ENCODE assay signal across 10 cellular contexts in genomic region chr3:160331127-160331937, GRCh38.
DNase-seq lines count a peak whose midpoint lies in the region; ATAC-seq and TF ChIP-seq lines count a peak whose summit lies in the region.
"Had no signal": no experiment of that assay in that cellular context is flagged by ENCODE, and none has a peak within 500 bp of the region (broad histone marks: within the 10 kb centered on the region; RNA-seq: fewer than 3 reads in every experiment).

No MANE protein-coding gene starts in this region.

- no peaks in the 10 kb centered on the region for H3K4me1 ChIP-seq in mesenchymal stem cell (ENCODE audit: control insufficient read depth, insufficient read depth, low read depth, low read length)

- TF ChIP-seq POLR2A in lower leg skin (IDR thresholded peaks at IDR 0.05): no peak

- no peak overlapping the region for H3K4ac ChIP-seq in mesenchymal stem cell (ENCODE audit: low read depth in 1 of 2, low read length in 2 of 2)

- in situ Hi-C loops in brain microvascular endothelial cell (cut with HindIII; ENCODE audit: low pct_ligation_motif_present, low sequenced_read_pairs): no loop called here

- CTCF ChIA-PET in BJ (lab: Yijun Ruan, JAX): interaction anchor here (2.0 kb wide), 1 partner anchor 121 kb away, joined by 5 read pairs; no protein-coding TSS in a partner anchor

- H3K4me2 ChIP-seq in mesenchymal stem cell (ENCODE audit: low read length, poor library complexity, severe bottlenecking): no peak overlapping the region

- H3K27ac ChIP-seq in brain microvascular endothelial cell: peak overlapping the region; percentile 77
- no peak overlapping the region for H3K27ac ChIP-seq in mesenchymal stem cell (ENCODE audit: low read length, poor library complexity, severe bottlenecking)

- H2BK15ac ChIP-seq in mesenchymal stem cell (ENCODE audit: low read depth, poor library complexity, severe bottlenecking): no peak overlapping the region

- peak; percentile 67 for DNase-seq in BJ (ENCODE audit: low read depth)
- peak; percentile 61 for DNase-seq in LoVo (ENCODE audit: low spot score)
- peak; percentile 72 for DNase-seq in brain microvascular endothelial cell
- DNase-seq in mesenchymal stem cell: peak; percentile 84
- DNase-seq in amygdala (lab: John Stamatoyannopoulos, UW): no peak
- DNase-seq in lower leg skin (ENCODE audit: low spot score in 2 of 2): no peak
- DNase-seq in NCI-H1417 (lab: John Stamatoyannopoulos, UW): no peak
- DNase-seq: activated CD8-positive, alpha-beta memory T cell treated with anti-CD3 and anti-CD28 coated beads, Interleukin-2, amount 50 U/mL, for 48 hours; NCI-H510A treated with DMSO at 0.1 percent for 48 hours had no signal

- H3K79me1 ChIP-seq in mesenchymal stem cell (replicated peaks; ENCODE audit: low read length, poor library complexity, severe bottlenecking): no peaks in the 10 kb centered on the region

- H3K18ac ChIP-seq in mesenchymal stem cell (ENCODE audit: low read depth in 1 of 2, low read length in 2 of 2): no peak overlapping the region

- no peak overlapping the region for H3K4me3 ChIP-seq in BJ (ENCODE audit: low read depth, low read length)
- H3K4me3 ChIP-seq in brain microvascular endothelial cell (ENCODE audit: low read depth, low read length): no peak overlapping the region
- no peak overlapping the region for H3K4me3 ChIP-seq in mesenchymal stem cell (ENCODE audit: insufficient read depth in 1 of 2, low read depth in 1 of 2, low read length in 2 of 2)
- H3K4me3 ChIP-seq in lower leg skin (ENCODE audit: low read depth, poor library complexity, severe bottlenecking): no peak overlapping the region

- no peak overlapping the region for H4K8ac ChIP-seq in mesenchymal stem cell (ENCODE audit: low read length)

- no peak overlapping the region for H4K91ac ChIP-seq in mesenchymal stem cell (ENCODE audit: low read length)

- POLR2A ChIA-PET in BJ (lab: Charles Lee): interaction anchor here (0.6 to 0.8 kb wide), 3 partner anchors 41 to 456 kb away, joined by 3 to 5 read pairs (median 5); no protein-coding TSS in a partner anchor

- no peak overlapping the region for H3K23ac ChIP-seq in mesenchymal stem cell (ENCODE audit: low read length in 2 of 2)

- H3K14ac ChIP-seq in mesenchymal stem cell (ENCODE audit: low read length in 2 of 2): no peak overlapping the region

- H3K36me3 ChIP-seq in BJ (ENCODE audit: control insufficient read depth, insufficient read depth, low read length) (no peaks in the 10 kb centered on the region), brain microvascular endothelial cell (replicated peaks) (no peaks in the 10 kb centered on the region), mesenchymal stem cell (ENCODE audit: control insufficient read depth in 1 of 2, insufficient read depth in 2 of 2, low read depth in 1 of 2, low read length in 2 of 2) (peaks cover 0 to 36% of the 10 kb centered on the region in 2 experiments)

- no peak for TF ChIP-seq CTCF in BJ (IDR thresholded peaks at IDR 0.05; ENCODE audit: insufficient read depth, low read depth, low read length)
- no peak for TF ChIP-seq CTCF in brain microvascular endothelial cell (IDR thresholded peaks at IDR 0.05; ENCODE audit: low read depth, low read length, missing control alignments)
- TF ChIP-seq CTCF in lower leg skin (IDR thresholded peaks at IDR 0.05): no peak

- peak overlapping the region; percentile 68 for H3K9ac ChIP-seq in mesenchymal stem cell (ENCODE audit: low read length)

- WGBS in mesenchymal stem cell: 42% methylated on average over 3 of the region's 3 CpGs
- 88 to 89% methylated on average over 3 of the region's 3 CpGs for WGBS in lower leg skin, 2 donors

- H3K27me3 ChIP-seq in BJ (ENCODE audit: control insufficient read depth, insufficient read depth, low read length) (no peaks in the 10 kb centered on the region), brain microvascular endothelial cell (replicated peaks) (no peaks in the 10 kb centered on the region), mesenchymal stem cell (ENCODE audit: control insufficient read depth in 1 of 2, insufficient read depth in 1 of 2, low read length in 2 of 2) (no peaks in the 10 kb centered on the region)

- no peak overlapping the region for H2BK5ac ChIP-seq in mesenchymal stem cell (ENCODE audit: low read depth, low read length, poor library complexity, severe bottlenecking)

- no peak for ATAC-seq in HG02981 (IDR thresholded peaks at IDR 0.05; ENCODE audit: unreplicated experiment)

- no peak overlapping the region for H2AFZ ChIP-seq in mesenchymal stem cell (ENCODE audit: low read depth, low read length)

- no peak overlapping the region for H2AK5ac ChIP-seq in mesenchymal stem cell (ENCODE audit: low read length, severe bottlenecking)

- H2BK120ac ChIP-seq in mesenchymal stem cell (ENCODE audit: low read depth, low read length): no peak overlapping the region

- H3K9me3 ChIP-seq in mesenchymal stem cell (ENCODE audit: control insufficient read depth, low read length): no peaks in the 10 kb centered on the region

- intact Hi-C loops in lower leg skin (cut with DNase I; ENCODE audit: low total_unique reads): no loop called here

- no peak overlapping the region for H2BK12ac ChIP-seq in mesenchymal stem cell (ENCODE audit: low read length in 2 of 2)

Comparison
In these comparisons a context has a peak if more than half of its experiments do, and no peak if none do; other contexts are left out.
1. DNase-seq: peak in BJ (single experiment), LoVo (single experiment), brain microvascular endothelial cell (single experiment) and mesenchymal stem cell (single experiment); none in amygdala (0 of 56), lower leg skin (0 of 2) and NCI-H1417 (0 of 3).